Comparison of ENCODE assay signal across 21 cellular contexts in genomic region chr15:94015324-94015723, GRCh38.
"Had no signal": no experiment of that assay in that cellular context is flagged by ENCODE, and none has a peak within 500 bp of the region (broad histone marks: within the 10 kb centered on the region; RNA-seq: fewer than 3 reads in every experiment).

No MANE protein-coding gene starts in this region.

- H3K4me1 Mint-ChIP-seq: naive thymus-derived CD8-positive, alpha-beta T cell had no signal

- H3K27me3 Mint-ChIP-seq: dendritic cell treated with granulocyte-macrophage colony-stimulating factor and Interleukin-4, amounts not matched to agents 40 ng/mL and 50 ng/mL, for 4 days had no signal

- H3K27ac Mint-ChIP-seq: dendritic cell treated with granulocyte-macrophage colony-stimulating factor and Interleukin-4, amounts not matched to agents 40 ng/mL and 50 ng/mL, for 4 days; effector memory CD8-positive, alpha-beta T cell; naive thymus-derived CD8-positive, alpha-beta T cell had no signal

- H3K36me3 Mint-ChIP-seq: naive thymus-derived CD8-positive, alpha-beta T cell had no signal

- ATAC-seq: effector memory CD8-positive, alpha-beta T cell; heart left ventricle; left lobe of liver; mucosa of descending colon; naive thymus-derived CD8-positive, alpha-beta T cell had no signal

- H3K4me3 ChIP-seq: esophagus squamous epithelium, heart left ventricle, mucosa of descending colon, right atrium auricular region, sigmoid colon, stomach, thoracic aorta, transverse colon had no signal

- DNase-seq: effector memory CD8-positive, alpha-beta T cell; esophagus squamous epithelium; foreskin fibroblast; heart left ventricle; hippocampal formation; mucosa of descending colon; naive thymus-derived CD8-positive, alpha-beta T cell; posterior cingulate gyrus; sigmoid colon; small intestine; stimulated activated CD4-positive, alpha-beta T cell treated with anti-CD3 and anti-CD28 coated beads, Interleukin-12 subunit alpha, Interleukin-12 subunit beta, amount 100 ng/mL, for 4 hours; stimulated activated naive CD4-positive, alpha-beta T cell; stomach; substantia nigra; transverse colon had no signal

- H3K4me3 Mint-ChIP-seq: dendritic cell treated with granulocyte-macrophage colony-stimulating factor and Interleukin-4, amounts not matched to agents 40 ng/mL and 50 ng/mL, for 4 days; effector memory CD8-positive, alpha-beta T cell; naive thymus-derived CD8-positive, alpha-beta T cell had no signal

- H3K9me3 ChIP-seq: esophagus squamous epithelium, mucosa of descending colon, neutrophil, right atrium auricular region, sigmoid colon, stomach, thoracic aorta, transverse colon had no signal

- H3K36me3 ChIP-seq: esophagus squamous epithelium, heart left ventricle, neutrophil, right atrium auricular region, sigmoid colon, stomach, thoracic aorta, transverse colon had no signal

- H3K4me1 ChIP-seq: esophagus squamous epithelium, heart left ventricle, right atrium auricular region, stomach, transverse colon had no signal

- H3K27ac ChIP-seq: epithelial cell of prostate, esophagus squamous epithelium, heart left ventricle, neutrophil, right atrium auricular region, stomach, thoracic aorta, transverse colon had no signal

- H3K27me3 ChIP-seq: esophagus squamous epithelium, heart left ventricle, neutrophil, right atrium auricular region, sigmoid colon, stomach, transverse colon had no signal
